In the genomic region with DNA sequence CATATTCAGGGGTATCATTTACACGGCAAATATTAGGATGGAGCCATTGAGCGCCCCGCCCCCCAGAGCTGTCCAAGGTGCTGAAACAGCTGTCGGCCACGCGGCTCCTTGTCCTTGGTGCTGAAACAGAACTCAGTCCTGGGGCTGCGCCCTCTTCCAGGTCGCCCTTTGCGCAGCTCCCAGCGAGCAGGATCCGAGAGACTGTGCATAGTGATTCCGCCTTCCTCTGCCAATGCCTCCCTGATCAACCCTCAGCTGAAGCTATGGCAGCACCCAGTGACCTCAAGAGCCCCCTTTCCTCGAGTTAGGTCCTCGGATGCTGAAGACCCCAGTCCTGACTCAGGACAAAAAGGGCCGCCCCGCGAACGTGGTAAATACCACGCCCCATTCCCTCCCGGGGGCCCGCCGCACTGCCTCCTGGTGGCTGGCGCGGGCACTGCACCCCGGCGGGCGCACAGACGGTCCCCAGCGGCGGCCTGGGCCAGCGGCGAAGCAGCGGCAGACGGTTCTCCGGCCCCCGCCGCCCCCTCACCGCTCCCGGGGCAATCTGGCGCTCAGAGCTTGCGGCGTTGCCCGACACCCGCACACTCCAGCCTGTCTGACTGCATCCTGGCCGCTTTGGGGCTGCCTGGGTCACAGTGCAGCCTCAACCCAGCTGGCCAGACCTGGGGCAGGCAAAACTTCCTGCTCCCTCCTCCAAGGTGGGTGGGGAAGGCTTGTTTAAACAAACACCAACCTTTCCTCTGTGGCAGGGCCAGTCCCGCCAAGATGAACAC, we compare ENCODE assay signal across 1 cellular context.
TF ChIP-seq lines count a peak whose summit lies in the region.

No MANE protein-coding gene starts in this region.

TF ChIP-seq in HepG2, 621 proteins besides CTCF, POLR2A, EP300 and RAD21 (continued from another document and continues in another):
- TF ChIP-seq ZHX1 (CRISPR knock-in tag; IDR thresholded peaks at IDR 0.05; ENCODE audit: low read depth): peak; percentile 99
- TF ChIP-seq E2F5 (CRISPR knock-in tag; conservative IDR thresholded peaks at IDR 0.05): peak; percentile 98
- TF ChIP-seq ARNT2 (CRISPR knock-in tag; IDR thresholded peaks at IDR 0.05; ENCODE audit: low read depth): peak; percentile 100
- peak; percentile 100 for TF ChIP-seq ZFP37 (CRISPR knock-in tag; IDR thresholded peaks at IDR 0.05; ENCODE audit: borderline replicate concordance)
- TF ChIP-seq GABPA (IDR thresholded peaks at IDR 0.05; ENCODE audit: low read depth, low read length): no peak
- peak; percentile 81 for TF ChIP-seq GABPA (CRISPR knock-in tag; IDR thresholded peaks at IDR 0.05; ENCODE audit: low read depth)
- peak; percentile 98 for TF ChIP-seq ISL2 (CRISPR knock-in tag; IDR thresholded peaks at IDR 0.05)
- TF ChIP-seq, protein P1, sequence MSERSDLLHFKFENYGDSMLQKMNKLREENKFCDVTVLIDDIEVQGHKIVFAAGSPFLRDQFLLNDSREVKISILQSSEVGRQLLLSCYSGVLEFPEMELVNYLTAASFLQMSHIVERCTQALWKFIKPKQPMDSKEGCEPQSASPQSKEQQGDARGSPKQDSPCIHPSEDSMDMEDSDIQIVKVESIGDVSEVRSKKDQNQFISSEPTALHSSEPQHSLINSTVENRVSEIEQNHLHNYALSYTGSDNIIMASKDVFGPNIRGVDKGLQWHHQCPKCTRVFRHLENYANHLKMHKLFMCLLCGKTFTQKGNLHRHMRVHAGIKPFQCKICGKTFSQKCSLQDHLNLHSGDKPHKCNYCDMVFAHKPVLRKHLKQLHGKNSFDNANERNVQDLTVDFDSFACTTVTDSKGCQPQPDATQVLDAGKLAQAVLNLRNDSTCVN (CRISPR knock-in tag; IDR thresholded peaks at IDR 0.05; ENCODE audit: borderline replicate concordance): peak; percentile 99
- TF ChIP-seq RFXANK (CRISPR knock-in tag; IDR thresholded peaks at IDR 0.05): peak; percentile 98
- TF ChIP-seq ZNF263 (CRISPR knock-in tag; IDR thresholded peaks at IDR 0.05): peak; percentile 96
- TF ChIP-seq, protein P2, sequence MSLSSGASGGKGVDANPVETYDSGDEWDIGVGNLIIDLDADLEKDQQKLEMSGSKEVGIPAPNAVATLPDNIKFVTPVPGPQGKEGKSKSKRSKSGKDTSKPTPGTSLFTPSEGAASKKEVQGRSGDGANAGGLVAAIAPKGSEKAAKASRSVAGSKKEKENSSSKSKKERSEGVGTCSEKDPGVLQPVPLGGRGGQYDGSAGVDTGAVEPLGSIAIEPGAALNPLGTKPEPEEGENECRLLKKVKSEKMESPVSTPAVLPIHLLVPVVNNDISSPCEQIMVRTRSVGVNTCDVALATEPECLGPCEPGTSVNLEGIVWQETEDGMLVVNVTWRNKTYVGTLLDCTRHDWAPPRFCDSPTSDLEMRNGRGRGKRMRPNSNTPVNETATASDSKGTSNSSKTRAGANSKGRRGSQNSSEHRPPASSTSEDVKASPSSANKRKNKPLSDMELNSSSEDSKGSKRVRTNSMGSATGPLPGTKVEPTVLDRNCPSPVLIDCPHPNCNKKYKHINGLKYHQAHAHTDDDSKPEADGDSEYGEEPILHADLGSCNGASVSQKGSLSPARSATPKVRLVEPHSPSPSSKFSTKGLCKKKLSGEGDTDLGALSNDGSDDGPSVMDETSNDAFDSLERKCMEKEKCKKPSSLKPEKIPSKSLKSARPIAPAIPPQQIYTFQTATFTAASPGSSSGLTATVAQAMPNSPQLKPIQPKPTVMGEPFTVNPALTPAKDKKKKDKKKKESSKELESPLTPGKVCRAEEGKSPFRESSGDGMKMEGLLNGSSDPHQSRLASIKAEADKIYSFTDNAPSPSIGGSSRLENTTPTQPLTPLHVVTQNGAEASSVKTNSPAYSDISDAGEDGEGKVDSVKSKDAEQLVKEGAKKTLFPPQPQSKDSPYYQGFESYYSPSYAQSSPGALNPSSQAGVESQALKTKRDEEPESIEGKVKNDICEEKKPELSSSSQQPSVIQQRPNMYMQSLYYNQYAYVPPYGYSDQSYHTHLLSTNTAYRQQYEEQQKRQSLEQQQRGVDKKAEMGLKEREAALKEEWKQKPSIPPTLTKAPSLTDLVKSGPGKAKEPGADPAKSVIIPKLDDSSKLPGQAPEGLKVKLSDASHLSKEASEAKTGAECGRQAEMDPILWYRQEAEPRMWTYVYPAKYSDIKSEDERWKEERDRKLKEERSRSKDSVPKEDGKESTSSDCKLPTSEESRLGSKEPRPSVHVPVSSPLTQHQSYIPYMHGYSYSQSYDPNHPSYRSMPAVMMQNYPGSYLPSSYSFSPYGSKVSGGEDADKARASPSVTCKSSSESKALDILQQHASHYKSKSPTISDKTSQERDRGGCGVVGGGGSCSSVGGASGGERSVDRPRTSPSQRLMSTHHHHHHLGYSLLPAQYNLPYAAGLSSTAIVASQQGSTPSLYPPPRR (CRISPR knock-in tag; IDR thresholded peaks at IDR 0.05; ENCODE audit: borderline replicate concordance): peak; percentile 92
- TF ChIP-seq SNAPC4 (CRISPR knock-in tag; IDR thresholded peaks at IDR 0.05): peak; percentile 99
- peak; percentile 83 for TF ChIP-seq NR2C2 (CRISPR knock-in tag; IDR thresholded peaks at IDR 0.05; ENCODE audit: borderline replicate concordance)
- peak; percentile 100 for TF ChIP-seq ZFYVE20 (CRISPR knock-in tag; IDR thresholded peaks at IDR 0.05; ENCODE audit: borderline replicate concordance, low read depth)
- peak; percentile 100 for TF ChIP-seq ZNF318 (CRISPR knock-in tag; IDR thresholded peaks at IDR 0.05)
- TF ChIP-seq ZNF577 (CRISPR knock-in tag; IDR thresholded peaks at IDR 0.05; ENCODE audit: borderline replicate concordance, low read depth): peak; percentile 100
- peak; percentile 76 for TF ChIP-seq RBM39 (IDR thresholded peaks at IDR 0.05; ENCODE audit: low read depth, low read length, poor library complexity, severe bottlenecking)
- TF ChIP-seq STAG1 (CRISPR knock-in tag; IDR thresholded peaks at IDR 0.05): peak; percentile 43; the same call in 1 of the 2 replicates
- peak; percentile 99 for TF ChIP-seq ZNF17 (CRISPR knock-in tag; IDR thresholded peaks at IDR 0.05)
- TF ChIP-seq DBP (CRISPR knock-in tag; IDR thresholded peaks at IDR 0.05; ENCODE audit: not compliant biosample characterization): peak; percentile 100
